ENCODE assay signal across 20 cellular contexts in genomic region chr3:126595479-126595878, GRCh38. TPM values are rescaled to one million over a fixed set of nuclear protein-coding genes. Genes with fewer than 3 reads are reported as not detected.
"Had no signal": no experiment of that assay in that cellular context is flagged by ENCODE, and none has a peak within 500 bp of the region (broad histone marks: within the 10 kb centered on the region; RNA-seq: fewer than 3 reads in every experiment).

No MANE protein-coding gene starts in this region.

RNA-seq across cellular contexts. Expression of gene C3orf22, which starts 36.7 kb away (rescaled TPM):
- total RNA-seq: activated naive CD4-positive, alpha-beta T cell treated with anti-CD3 and anti-CD28 coated beads for 36 hours; activated naive CD4-positive, alpha-beta T cell treated with anti-CD3 and anti-CD28 coated beads, Interleukin-2, amount 50 U/mL, for 72 hours; activated naive CD8-positive, alpha-beta T cell treated with anti-CD3 and anti-CD28 coated beads for 36 hours; activated naive CD8-positive, alpha-beta T cell treated with anti-CD3 and anti-CD28 coated beads, Interleukin-2, amount 10 ng/mL, durations not matched to agents 7 days and 5 days; activated T-cell treated with anti-CD3 and anti-CD28 coated beads, Interleukin-2, amount 50 U/mL, for 4 hours; activated T-cell treated with anti-CD3 and anti-CD28 coated beads, Interleukin-2, amount 50 U/mL, for 72 hours; activated T-helper 1 cell treated with anti-CD3 and anti-CD28 coated beads, Interleukin-12 subunit alpha, Interleukin-12 subunit beta, Interleukin-2, Interleukin-4 antibody, amounts not matched to agents 30 ng/mL and 10 ng/mL and 1 ng/mL, durations not matched to agents 14 hours and 24 hours and 36 hours; activated T-helper 17 cell treated with anti-CD3 and anti-CD28 coated beads, Interleukin-2, amount 50 U/mL, for 72 hours; activated T-helper 2 cell treated with anti-CD3 and anti-CD28 coated beads, Interferon-gamma antibody, Interleukin-2, Interleukin-4, amounts not matched to agents 10 μg/mL and 5 μg/mL and 100 μg/mL, durations not matched to agents 14 hours and 24 hours and 36 hours; adrenal gland; aorta; ascending aorta; astrocyte; body of pancreas; breast epithelium; bronchial epithelial cell; cardiac muscle cell; cardiac septum; chondrocyte had no signal
- polyA plus RNA-seq: adipose tissue, adrenal gland, aorta, cardiac muscle cell had no signal
